In the genomic region with DNA sequence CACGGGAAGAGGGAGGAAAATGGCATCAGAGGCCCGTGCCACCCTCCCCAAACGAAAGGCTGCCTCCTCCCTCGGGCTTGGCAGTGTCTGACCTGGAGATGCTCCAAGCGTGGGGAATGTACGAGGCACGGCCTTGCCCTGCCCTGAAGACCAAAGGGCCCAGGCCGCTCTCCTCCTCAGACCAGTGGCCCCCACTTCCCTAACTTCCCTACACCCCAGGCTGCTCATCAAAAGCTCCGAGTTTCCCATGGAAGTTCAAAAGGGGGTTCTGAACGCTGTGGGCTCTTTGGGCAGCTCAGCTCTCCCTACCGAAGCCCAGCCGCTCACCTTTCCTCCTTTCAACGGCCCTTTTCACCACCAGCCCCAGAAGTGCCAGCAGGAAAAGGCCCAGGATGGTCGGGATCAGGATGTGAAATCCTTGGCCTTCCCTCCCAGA, we compare ENCODE assay signal across 9 cellular contexts. TPM values are rescaled to one million over a fixed set of nuclear protein-coding genes. Genes with fewer than 3 reads are reported as not detected.
DNase-seq lines count a peak whose midpoint lies in the region; TF ChIP-seq lines count a peak whose summit lies in the region.
"Had no signal": no experiment of that assay in that cellular context is flagged by ENCODE, and none has a peak within 500 bp of the region (broad histone marks: within the 10 kb centered on the region; RNA-seq: fewer than 3 reads in every experiment).

No MANE protein-coding gene starts in this region.

- H3K27me3 ChIP-seq in dorsolateral prefrontal cortex (peaks cover 0 to 39% (median 21%) of the 10 kb centered on the region in 45 donors), mesendoderm (ENCODE audit: insufficient read depth, low read length, poor library complexity) (peaks cover 5% of the 10 kb centered on the region), uterus (no peaks in the 10 kb centered on the region)

- H2BK5ac ChIP-seq in mesendoderm (ENCODE audit: low read length): no peak overlapping the region

- peak overlapping the region; percentile 72 for H3K4me2 ChIP-seq in mesendoderm (ENCODE audit: low read length)

- H3K36me3 ChIP-seq in mesendoderm (ENCODE audit: control insufficient read depth, insufficient read depth, low read length): no peaks in the 10 kb centered on the region
- no peaks in the 10 kb centered on the region for H3K36me3 ChIP-seq in uterus

- DNase-seq in activated naive CD4-positive, alpha-beta T cell treated with Interleukin-2 at 50 U/mL for 16 hours: no peak
- DNase-seq in dorsolateral prefrontal cortex (no peak), mesendoderm (peak; percentile 34), uterus (peak in 1 of 2 donors; percentile 22), posterior cingulate gyrus (no peak), NK-92 (lab: John Stamatoyannopoulos, UW; ENCODE audit: unreplicated experiment) (no peak)
- DNase-seq in central memory CD4-positive, alpha-beta T cell: no peak
- DNase-seq: MM.1S had no signal

- H3K4ac ChIP-seq in mesendoderm (ENCODE audit: low read depth, low read length): no peak overlapping the region

- H3K18ac ChIP-seq in mesendoderm (ENCODE audit: low read length): no peak overlapping the region

- no peak overlapping the region for H3K23ac ChIP-seq in mesendoderm (ENCODE audit: low read length)

- H3K4me3 ChIP-seq in dorsolateral prefrontal cortex: peak overlapping the region; percentile 33 to 72 (median 56)
- peak overlapping the region; percentile 25 for H3K4me3 ChIP-seq in mesendoderm (ENCODE audit: low read length)
- H3K4me3 ChIP-seq in uterus: peak overlapping the region; percentile 18 to 49

- H3K4me1 ChIP-seq in mesendoderm (ENCODE audit: control insufficient read depth, low read depth, low read length) (peaks cover 3% of the 10 kb centered on the region), uterus (peaks cover 0 to 7% of the 10 kb centered on the region in 2 donors)

- intact Hi-C loops in dorsolateral prefrontal cortex (cut with DNase I) (loop anchor here (2.0 to 10.0 kb wide), 5 partner anchors 173 to 425 kb away; a partner anchor contains a TSS), uterus (cut with DNase I; ENCODE audit: low total_unique reads) (loop anchor here (5.0 kb wide), 2 partner anchors 173 to 183 kb away; no protein-coding TSS in a partner anchor), posterior cingulate gyrus (cut with DNase I) (no loop called here)

- no peak overlapping the region for H4K5ac ChIP-seq in mesendoderm (ENCODE audit: low read length)

- H3K4me3 Mint-ChIP-seq in activated naive CD4-positive, alpha-beta T cell treated with anti-CD3 and anti-CD28 coated beads, Interleukin-2, amount 50 U/mL, for 24 hours: peak overlapping the region; percentile 49

- peaks cover 91% of the 10 kb centered on the region for H3K4me1 Mint-ChIP-seq in activated naive CD4-positive, alpha-beta T cell treated with anti-CD3 and anti-CD28 coated beads, Interleukin-2, amount 50 U/mL, for 24 hours

- peaks cover 19% of the 10 kb centered on the region for H3K36me3 Mint-ChIP-seq in activated naive CD4-positive, alpha-beta T cell treated with anti-CD3 and anti-CD28 coated beads, Interleukin-2, amount 50 U/mL, for 24 hours

- no peaks in the 10 kb centered on the region for H3K9me3 ChIP-seq in uterus

- H3K27ac ChIP-seq in dorsolateral prefrontal cortex: no peak overlapping the region
- no peak overlapping the region for H3K27ac ChIP-seq in mesendoderm (ENCODE audit: low read depth, low read length)
- H3K27ac ChIP-seq in uterus: peak overlapping the region in 1 of 2 donors; percentile 50

- peak overlapping the region; percentile 38 for H3K27ac Mint-ChIP-seq in activated naive CD4-positive, alpha-beta T cell treated with anti-CD3 and anti-CD28 coated beads, Interleukin-2, amount 50 U/mL, for 24 hours

- no peaks in the 10 kb centered on the region for H3K79me1 ChIP-seq in mesendoderm (ENCODE audit: low read length)

- WGBS in mesendoderm (ENCODE audit: extremely low coverage, insufficient coverage, low lambda C conversion rate): no CpG with 5 or more reads among the region's 14 CpGs

- TF ChIP-seq CTCF in dorsolateral prefrontal cortex (IDR thresholded peaks at IDR 0.05 in 54 of 56, conservative IDR thresholded peaks at IDR 0.05 in 2 of 56; ENCODE audit: low read depth in 1 of 56, partially characterized antibody in 56 of 56): no peak
- no peak for TF ChIP-seq CTCF in uterus (IDR thresholded peaks at IDR 0.05)

- no peak overlapping the region for H2BK15ac ChIP-seq in mesendoderm (replicated peaks; ENCODE audit: low read depth)

- H4K8ac ChIP-seq in mesendoderm (ENCODE audit: low read depth, low read length): no peak overlapping the region

- no peak overlapping the region for H2BK120ac ChIP-seq in mesendoderm (ENCODE audit: low read depth, low read length)

- no peaks in the 10 kb centered on the region for H3K9me3 Mint-ChIP-seq in activated naive CD4-positive, alpha-beta T cell treated with anti-CD3 and anti-CD28 coated beads, Interleukin-2, amount 50 U/mL, for 24 hours

- TF ChIP-seq POLR2A in uterus (IDR thresholded peaks at IDR 0.05): no peak

- H3K79me2 ChIP-seq in mesendoderm (ENCODE audit: control insufficient read depth, insufficient read depth, low read length): no peaks in the 10 kb centered on the region

- no peaks in the 10 kb centered on the region for H3K27me3 Mint-ChIP-seq in activated naive CD4-positive, alpha-beta T cell treated with anti-CD3 and anti-CD28 coated beads, Interleukin-2, amount 50 U/mL, for 24 hours

- no peak overlapping the region for H2AK5ac ChIP-seq in mesendoderm (ENCODE audit: low read length)

- H3K56ac ChIP-seq in mesendoderm (ENCODE audit: low read length): peak overlapping the region; percentile 63

- peak overlapping the region; percentile 52 for H3K9ac ChIP-seq in mesendoderm (ENCODE audit: low read length)

RNA-seq across cellular contexts. Expression of a gene that starts 11.8 kb away (rescaled TPM):
- total RNA-seq in dorsolateral prefrontal cortex: 1 to 10 TPM in 19 of 120 experiments, under 1 TPM in 41, not detected in 60; 0.24 to 2.7 (median 0.82) TPM
- polyA plus RNA-seq in mesendoderm (2013, experiment 1 of 2): 0.42 TPM
- 0.24 TPM for polyA plus RNA-seq in mesendoderm (2013, experiment 2 of 2)
- total RNA-seq in uterus: 1 to 10 TPM in 2 of 4 donors, under 1 TPM in 1, not detected in 1; 0.59 to 1.7 (median 1.7) TPM

RNA-seq across cellular contexts. Expression of a gene that starts 12.7 kb away (rescaled TPM):
- total RNA-seq in dorsolateral prefrontal cortex (not detected), uterus (not detected)
- 0.06 TPM for polyA plus RNA-seq in mesendoderm (2013, experiment 1 of 2)
- polyA plus RNA-seq in mesendoderm (2013, experiment 2 of 2): 0.07 TPM

RNA-seq across cellular contexts. Expression of a gene that starts 36.4 kb away (rescaled TPM):
- 1 to 10 TPM in 1 of 120 experiments, under 1 TPM in 12, not detected in 107; 0.07 to 2.7 (median 0.16) TPM for total RNA-seq in dorsolateral prefrontal cortex
- 0.01 TPM for polyA plus RNA-seq in mesendoderm (2013, experiment 1 of 2)
- polyA plus RNA-seq in mesendoderm (2013, experiment 2 of 2): 0.13 TPM
- total RNA-seq in uterus: 1 to 10 TPM in 3 of 4 donors, under 1 TPM in 1; 0.69 to 7.1 (median 3.1) TPM

RNA-seq across cellular contexts. Expression of a gene that starts 44.5 kb away (rescaled TPM):
- total RNA-seq in dorsolateral prefrontal cortex (not detected), uterus (10 to 100 TPM in 1 of 4 donors, not detected in 3; 40.6 TPM)
- not detected for polyA plus RNA-seq in mesendoderm (2013, experiment 1 of 2)
- not detected for polyA plus RNA-seq in mesendoderm (2013, experiment 2 of 2)
